Comparison of ENCODE assay signal across 15 cellular contexts in the genomic region with DNA sequence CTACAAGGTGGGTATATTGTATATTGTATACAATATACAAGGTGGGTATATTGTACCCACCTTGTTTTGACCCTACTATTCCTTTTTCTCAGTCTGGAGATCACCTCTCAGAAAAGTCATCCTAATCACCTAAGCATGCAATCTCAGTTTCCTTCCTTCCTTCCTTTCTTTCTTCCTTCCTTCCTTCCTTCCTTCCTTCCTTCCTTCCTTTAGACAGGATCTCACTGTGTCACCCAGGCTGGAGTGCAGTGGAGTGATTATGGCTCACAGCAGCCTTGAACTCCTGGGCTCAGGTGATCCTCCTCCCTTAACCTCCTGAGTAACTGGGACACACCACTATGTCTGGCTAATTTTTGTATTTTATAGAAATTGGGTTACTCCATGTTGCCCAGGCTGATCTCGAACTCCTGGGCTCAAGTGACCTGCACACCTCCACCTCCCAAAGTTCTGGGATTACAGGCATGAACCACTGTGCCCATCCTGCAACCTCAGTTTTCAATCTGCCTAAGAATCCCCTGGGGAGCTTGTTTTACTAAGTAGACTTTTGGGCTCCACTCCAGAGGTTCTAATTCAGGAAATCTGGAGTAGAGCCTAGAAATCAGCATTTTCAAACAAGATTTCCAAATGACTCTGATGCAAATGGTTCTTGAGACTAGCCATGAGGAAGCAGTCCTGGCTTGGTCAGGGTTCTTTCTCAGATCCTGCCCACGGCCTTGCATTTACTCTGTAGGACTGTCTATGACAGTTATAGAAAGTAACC. TPM values are rescaled to one million over a fixed set of nuclear protein-coding genes. Genes with fewer than 3 reads are reported as not detected.
"Had no signal": no experiment of that assay in that cellular context is flagged by ENCODE, and none has a peak within 500 bp of the region (broad histone marks: within the 10 kb centered on the region; RNA-seq: fewer than 3 reads in every experiment).

No MANE protein-coding gene starts in this region.

- H3K36me3 Mint-ChIP-seq: natural killer cell treated with Interleukin-12 subunit alpha and Interleukin-12 subunit beta and Interleukin-15 and Interleukin-18, amount 100 ng/mL, for 72 hours had no signal

- H3K4me3 Mint-ChIP-seq: natural killer cell treated with Interleukin-12 subunit alpha and Interleukin-12 subunit beta and Interleukin-15 and Interleukin-18, amount 100 ng/mL, for 72 hours had no signal

- H3K9me3 Mint-ChIP-seq: natural killer cell treated with Interleukin-12 subunit alpha and Interleukin-12 subunit beta and Interleukin-15 and Interleukin-18, amount 100 ng/mL, for 72 hours had no signal

- ATAC-seq: natural killer cell treated with Interleukin-12 subunit alpha and Interleukin-12 subunit beta and Interleukin-15 and Interleukin-18, amount 100 ng/mL, for 72 hours; right lobe of liver had no signal

- H3K4me1 ChIP-seq: breast epithelium had no signal

- H3K36me3 ChIP-seq: ascending aorta, breast epithelium, right lobe of liver, thoracic aorta had no signal

- H3K4me3 ChIP-seq: ascending aorta, hepatocyte, lung, right lobe of liver had no signal

- DNase-seq: activated CD4-positive, alpha-beta T cell treated with anti-CD3 and anti-CD28 coated beads, Interleukin-2, amount 50 U/mL, for 4 hours; activated CD4-positive, CD25-positive, alpha-beta regulatory T cell treated with anti-CD3 and anti-CD28 coated beads, Interleukin-2, amount 50 U/mL, for 72 hours; activated naive CD4-positive, alpha-beta T cell treated with Interleukin-2 at 50 U/mL for 16 hours; activated T-cell treated with anti-CD3 and anti-CD28 coated beads for 4 hours; right lobe of liver; stimulated activated CD4-positive, alpha-beta T cell treated with anti-CD3 and anti-CD28 coated beads, Interleukin-2, amount 100 ng/mL, for 24 hours; T-helper 9 cell had no signal

- H3K27ac ChIP-seq: ascending aorta, epithelial cell of prostate, thoracic aorta had no signal

- H3K27ac Mint-ChIP-seq: natural killer cell treated with Interleukin-12 subunit alpha and Interleukin-12 subunit beta and Interleukin-15 and Interleukin-18, amount 100 ng/mL, for 72 hours had no signal

- H3K9me3 ChIP-seq: ascending aorta, breast epithelium, right lobe of liver, thoracic aorta had no signal

- H3K27me3 ChIP-seq: ascending aorta, breast epithelium, hepatocyte, right lobe of liver had no signal

RNA-seq across cellular contexts. Expression of a gene that starts 1.4 kb away (rescaled TPM):
- total RNA-seq: ascending aorta, osteocyte had no signal

RNA-seq across cellular contexts. Expression of a gene that starts 24.8 kb away (rescaled TPM):
- total RNA-seq: ascending aorta had no signal
